8 cellular contexts compared by ENCODE assay signal in genomic region chr17:39199986-39200879, GRCh38. TPM values are rescaled to one million over a fixed set of nuclear protein-coding genes. Genes with fewer than 3 reads are reported as not detected.
DNase-seq lines count a peak whose midpoint lies in the region; ATAC-seq and TF ChIP-seq lines count a peak whose summit lies in the region.

TSS of gene RPL19 (plus strand) at chr17:39200283. CDS start at chr17:39200345, 62 bp downstream.

- intact Hi-C loops in spleen (cut with DNase I; ENCODE audit: low total_unique reads), result no loop called here

- H3K4me3 ChIP-seq in AG04450 (ENCODE audit: low read depth, low read length) (peak within 1 kb of the TSS; percentile 74), spleen (peak within 1 kb of the TSS; percentile 86 to 98 (median 94))

- 0 to 1% (median 0%) methylated on average over 28 to 56 of the region's 56 CpGs for WGBS in spleen, 5 donors

- CTCF ChIA-PET in AG04450 (lab: Charles Lee), result interaction anchor here (0.9 to 1.9 kb wide), 3 partner anchors 25 to 217 kb away, joined by 4 to 9 read pairs (median 6); no protein-coding TSS in a partner anchor

- H3K36me3 ChIP-seq in spleen, result peaks cover 3 to 44% (median 42%) of the 10 kb centered on the region in 6 donors

- POLR2A ChIA-PET in AG04450 (lab: Yijun Ruan, JAX), result interaction anchor here (0.5 to 1.5 kb wide), 31 partner anchors 9 to 1826 kb away, joined by 3 to 17 read pairs (median 5); partner anchors contain the start of genes FBXO47, LASP1, RPL23 and STAC2

- H3K27me3 ChIP-seq in AG04450 (ENCODE audit: control insufficient read depth, insufficient read depth, low read length) (no peaks in the 10 kb centered on the region), spleen (replicated peaks in 1 of 7) (peaks cover 0 to 12% (median 0%) of the 10 kb centered on the region in 7 donors)

- H3K9me3 ChIP-seq in AG04450 (ENCODE audit: control insufficient read depth, insufficient read depth, low read length) (no peaks in the 10 kb centered on the region; the same call in 1 of the 2 replicates), spleen (no peaks in the 10 kb centered on the region)

- TF ChIP-seq CTCF in AG04450 (IDR thresholded peaks at IDR 0.05; ENCODE audit: low read depth, low read length) (no peak), spleen (IDR thresholded peaks at IDR 0.05 in 8 of 11, conservative IDR thresholded peaks at IDR 0.05 in 3 of 11) (peak in 2 of 11 experiments; percentile 16 to 22)

- peaks cover 21 to 85% (median 71%) of the 10 kb centered on the region in 6 donors for H3K4me1 ChIP-seq in spleen

- H3K27ac ChIP-seq in AG04450 (ENCODE audit: low read depth, low read length) (peak within 1 kb of the TSS; percentile 89), caudate nucleus (ENCODE audit: low read depth, low read length) (peak within 1 kb of the TSS; percentile 99), spleen (peak within 1 kb of the TSS; percentile 95 to 99 (median 97))

- TF ChIP-seq POLR2A in GM18951 (IDR thresholded peaks at IDR 0.05; ENCODE audit: extremely low read depth, insufficient read depth, insufficient read length), result peak; percentile 97
- TF ChIP-seq POLR2A in spleen (IDR thresholded peaks at IDR 0.05), result peak in 2 of 3 donors; percentile 20 to 21

- DNase-seq in AG04450 (ENCODE audit: low read depth, low spot score) (peak; percentile 90), NCI-H446 (lab: John Stamatoyannopoulos, UW) (peak; percentile 84 to 94), caudate nucleus (lab: John Stamatoyannopoulos, UW) (peak in 60 of 61 donors; percentile 34 to 95 (median 81)), iris pigment epithelial cell (ENCODE audit: low read depth) (peak; percentile 96), spleen (peak; percentile 95)
- peak; percentile 65 to 73 (median 68) for DNase-seq in activated CD4-positive, CD25-positive, alpha-beta regulatory T cell (lab: John Stamatoyannopoulos, UW)

- in situ Hi-C loops in GM18951 (cut with MboI; ENCODE audit: low sequenced_read_pairs, unreplicated experiment), result no loop called here

- ATAC-seq in HG03342 (IDR thresholded peaks at IDR 0.05; ENCODE audit: unreplicated experiment), result peak; percentile 61

RNA-seq across cellular contexts. Expression of gene RPL19, which starts in this region (rescaled TPM):
- polyA plus RNA-seq in AG04450 (2011; rRNA removed), result 1,791 and 1,924 TPM in 2 replicates
- 660 and 768 TPM in 2 replicates for polyA minus RNA-seq in AG04450 (2011; rRNA and poly(A)+ RNA removed)
- 1,000 to 10,000 TPM; 1,504 to 3,872 (median 2,079) TPM for total RNA-seq in spleen
- 1,000 to 10,000 TPM; 4,610 to 7,360 (median 6,812) TPM for polyA plus RNA-seq in spleen

Comparison
In these comparisons a context has a peak if more than half of its experiments do, and no peak if none do; other contexts are left out.
1. Peak in every context shown above with its lines: DNase-seq, ATAC-seq, H3K4me3 ChIP-seq and H3K27ac ChIP-seq.